ENCODE assay signal across 8 cellular contexts in genomic region chr10:7409045-7409731, GRCh38. TPM values are rescaled to one million over a fixed set of nuclear protein-coding genes. Genes with fewer than 3 reads are reported as not detected.
DNase-seq lines count a peak whose midpoint lies in the region; ATAC-seq and TF ChIP-seq lines count a peak whose summit lies in the region.

No MANE protein-coding gene starts in this region.

- H3K4me3 ChIP-seq in mammary epithelial cell (replicated peaks in 1 of 3; ENCODE audit: insufficient read depth in 1 of 3, low read depth in 2 of 3, low read length in 3 of 3) = peak overlapping the region; percentile 4 to 71 (median 53)
- peak overlapping the region; percentile 32 for H3K4me3 ChIP-seq in lung

- peak overlapping the region; percentile 94 for H3K27ac Mint-ChIP-seq in T-helper 1 cell treated with Interleukin-12 subunit alpha and Interleukin-12 subunit beta and Interleukin-4 antibody, amounts not matched to agents 30 μg/mL and 1 μg/mL, for 36 hours

- peaks cover 21% of the 10 kb centered on the region for H3K36me3 Mint-ChIP-seq in T-helper 1 cell treated with Interleukin-12 subunit alpha and Interleukin-12 subunit beta and Interleukin-4 antibody, amounts not matched to agents 30 μg/mL and 1 μg/mL, for 36 hours (ENCODE audit: low read depth)

- peaks cover 24% of the 10 kb centered on the region for H3K27me3 Mint-ChIP-seq in T-helper 1 cell treated with Interleukin-12 subunit alpha and Interleukin-12 subunit beta and Interleukin-4 antibody, amounts not matched to agents 30 μg/mL and 1 μg/mL, for 36 hours (ENCODE audit: low read depth)

- no peaks in the 10 kb centered on the region for H4K20me1 ChIP-seq in mammary epithelial cell (ENCODE audit: insufficient read depth, low read length)

- in situ Hi-C loops in mammary epithelial cell (cut with MboI; ENCODE audit: low sequenced_read_pairs in 2 of 2) = no loop called here

- ATAC-seq in GM18520 (IDR thresholded peaks at IDR 0.05; ENCODE audit: unreplicated experiment) (peak; percentile 36), HG02884 (IDR thresholded peaks at IDR 0.05; ENCODE audit: unreplicated experiment) (peak; percentile 34), lung (ENCODE audit: insufficient read depth, low FRiP score) (no peak), HG03097 (IDR thresholded peaks at IDR 0.05; ENCODE audit: low FRiP score, unreplicated experiment) (no peak)

- peak overlapping the region; percentile 85 for H2AFZ ChIP-seq in mammary epithelial cell (ENCODE audit: low read depth, low read length)

- H3K4me1 ChIP-seq in mammary epithelial cell (ENCODE audit: insufficient read depth, low read length) (peaks cover 29% of the 10 kb centered on the region), lung (ENCODE audit: control insufficient read depth in 2 of 2, insufficient read depth in 2 of 2, low read length in 2 of 2) (peaks cover 7 to 23% of the 10 kb centered on the region in 2 donors)

- H3K27me3 ChIP-seq in mammary epithelial cell (ENCODE audit: insufficient read depth, low read length) = peaks cover 52% of the 10 kb centered on the region
- no peaks in the 10 kb centered on the region for H3K27me3 ChIP-seq in lung (ENCODE audit: control insufficient read depth, insufficient read depth)

- intact Hi-C loops in mammary epithelial cell (cut with micrococcal nuclease) = loop anchor here (1.0 kb wide), 2 partner anchors 149 to 489 kb away; no protein-coding TSS in a partner anchor

- peaks cover 51% of the 10 kb centered on the region for H3K4me1 Mint-ChIP-seq in T-helper 1 cell treated with Interleukin-12 subunit alpha and Interleukin-12 subunit beta and Interleukin-4 antibody, amounts not matched to agents 30 μg/mL and 1 μg/mL, for 36 hours (ENCODE audit: low read depth)

- H3K9me3 ChIP-seq in mammary epithelial cell (replicated peaks; ENCODE audit: insufficient read depth, low read length) = peaks cover 6% of the 10 kb centered on the region
- peaks cover 0 to 3% of the 10 kb centered on the region in 2 donors for H3K9me3 ChIP-seq in lung (ENCODE audit: control insufficient read depth in 2 of 2, insufficient read depth in 1 of 2, low read length in 1 of 2)

- H3K79me2 ChIP-seq in mammary epithelial cell (ENCODE audit: insufficient read depth, low read length) = no peaks in the 10 kb centered on the region

- no peaks in the 10 kb centered on the region for H3K36me3 ChIP-seq in mammary epithelial cell (ENCODE audit: insufficient read depth, low read length)
- H3K36me3 ChIP-seq in lung (ENCODE audit: control insufficient read depth in 2 of 2, insufficient read depth in 2 of 2, low read length in 2 of 2) = no peaks in the 10 kb centered on the region

- H3K9ac ChIP-seq in mammary epithelial cell (ENCODE audit: insufficient read depth, low read length) = no peak overlapping the region

- under 1% methylated on average over 25 of the region's 38 CpGs for WGBS in mammary epithelial cell (ENCODE audit: low coverage, missing lambda C conversion rate)
- 1% methylated on average over 37 to 38 of the region's 38 CpGs for WGBS in lung, 2 donors

- peak overlapping the region; percentile 97 for H3K4me2 ChIP-seq in mammary epithelial cell (ENCODE audit: insufficient read depth, low read depth, low read length)

- no peak for DNase-seq in mammary epithelial cell
- DNase-seq in lung (ENCODE audit: low spot score) = no peak
- peak; percentile 46 to 52 for DNase-seq in stimulated activated CD8-positive, alpha-beta memory T cell treated with anti-CD3 and anti-CD28 coated beads, Interleukin-7, amount 100 ng/mL, for 4 hours (ENCODE audit: low read depth in 2 of 2)
- DNase-seq in DMS153 treated with DMSO at 0.1 percent for 48 hours (lab: John Stamatoyannopoulos, UW; ENCODE audit: unreplicated experiment) = no peak

- peak overlapping the region; percentile 99 for H3K4me3 Mint-ChIP-seq in T-helper 1 cell treated with Interleukin-12 subunit alpha and Interleukin-12 subunit beta and Interleukin-4 antibody, amounts not matched to agents 30 μg/mL and 1 μg/mL, for 36 hours

- no peaks in the 10 kb centered on the region for H3K9me3 Mint-ChIP-seq in T-helper 1 cell treated with Interleukin-12 subunit alpha and Interleukin-12 subunit beta and Interleukin-4 antibody, amounts not matched to agents 30 μg/mL and 1 μg/mL, for 36 hours

- CTCF ChIA-PET in mammary epithelial cell (lab: Charles Lee; ENCODE audit: low non-redundant PET) = interaction anchor here (0.8 kb wide), 1 partner anchor 688 kb away, joined by 4 read pairs; no protein-coding TSS in a partner anchor

- TF ChIP-seq CTCF in mammary epithelial cell (conservative IDR thresholded peaks at IDR 0.05 in 1 of 2, IDR thresholded peaks at IDR 0.05 in 1 of 2; ENCODE audit: extremely low read depth in 1 of 2, insufficient read depth in 1 of 2, low read depth in 1 of 2, low read length in 2 of 2) (no peak), lung (IDR thresholded peaks at IDR 0.05; ENCODE audit: control extremely low read depth, extremely low read depth) (no peak)

- dilution Hi-C loops in mammary epithelial cell (cut with HindIII; ENCODE audit: low sequenced_read_pairs) = no loop called here

- H3K27ac ChIP-seq in mammary epithelial cell (ENCODE audit: insufficient read depth, low read depth, low read length) = no peak overlapping the region
- peak overlapping the region; percentile 37 to 90 for H3K27ac ChIP-seq in lung (ENCODE audit: low read depth in 1 of 2, low read length in 1 of 2)

- BruUV-seq in mammary epithelial cell (replicated peaks; lab: Mats Ljungman, UMichigan) = no TSS peak

RNA-seq across cellular contexts. Expression of gene SFMBT2, which starts 1.6 kb away (rescaled TPM):
- total RNA-seq in mammary epithelial cell (1 to 10 TPM; 1.5 to 2.2 TPM), lung (10 to 100 TPM in 1 of 2 donors, 1 to 10 TPM in 1; 9.6 to 11.0 TPM)
- polyA plus RNA-seq in mammary epithelial cell (0.09 TPM), lung (1 to 10 TPM; 2.9 to 3.4 TPM)
- polyA minus RNA-seq in mammary epithelial cell = not detected

Comparison
In these comparisons a context has a peak if more than half of its experiments do, and no peak if none do; other contexts are left out.
1. ATAC-seq: peak in GM18520 (single experiment) and HG02884 (single experiment); none in lung (single experiment) and HG03097 (single experiment).
2. DNase-seq: peak in stimulated activated CD8-positive, alpha-beta memory T cell treated with anti-CD3 and anti-CD28 coated beads, Interleukin-7, amount 100 ng/mL, for 4 hours (2 of 2); none in mammary epithelial cell (single experiment), lung (single experiment) and DMS153 treated with DMSO at 0.1 percent for 48 hours (single experiment).